8 cellular contexts compared by ENCODE assay signal in the genomic region with DNA sequence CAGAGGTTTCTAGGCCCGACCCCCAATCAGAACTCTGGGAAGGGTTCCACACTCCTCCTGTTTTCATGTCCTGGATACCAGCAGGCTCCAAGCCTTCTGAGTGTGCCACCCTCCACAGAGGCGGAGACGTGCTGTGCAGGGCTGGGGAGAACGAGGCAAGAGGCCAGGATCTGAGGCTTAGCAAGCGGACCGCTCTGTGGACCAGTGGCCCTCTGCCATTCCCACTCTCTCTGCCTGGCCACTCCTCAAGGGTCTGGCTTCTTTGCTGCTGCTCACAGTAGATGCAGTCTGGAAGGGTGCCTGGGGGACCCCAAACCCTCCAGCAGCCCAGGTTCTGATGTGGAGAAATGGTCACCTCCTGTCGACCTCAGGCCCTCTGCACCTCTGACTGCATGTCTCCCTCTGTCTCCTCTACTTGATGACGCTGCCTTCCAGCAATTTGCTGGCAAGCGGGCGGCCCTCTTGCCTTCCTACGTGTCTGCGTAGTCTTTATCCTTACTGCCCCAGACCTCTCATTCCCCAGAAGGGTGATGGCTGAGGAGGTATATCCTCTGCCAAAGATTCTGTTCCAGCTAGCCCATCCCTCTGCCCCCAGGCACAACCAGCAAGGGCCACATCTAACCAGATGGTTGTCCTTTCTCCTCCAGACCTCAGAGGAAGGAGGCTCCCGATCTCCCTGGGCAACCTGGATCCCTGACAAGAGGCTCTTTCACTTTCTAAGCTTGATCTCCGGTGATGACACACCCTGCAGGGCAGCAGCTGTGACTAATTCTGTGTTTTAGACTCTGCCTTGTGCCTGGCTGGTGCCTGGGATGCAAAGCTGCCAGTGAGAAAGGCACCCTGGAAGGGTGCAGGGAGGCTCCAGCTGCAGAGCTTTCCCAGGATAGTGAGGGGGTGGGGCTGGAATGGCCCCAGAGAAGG.
DNase-seq lines count a peak whose midpoint lies in the region; ATAC-seq, FAIRE-seq and TF ChIP-seq lines count a peak whose summit lies in the region.

No MANE protein-coding gene starts in this region.

- no peaks in the 10 kb centered on the region for H3K9me3 Mint-ChIP-seq in CD8-positive, alpha-beta T cell

- intact Hi-C loops in CD8-positive, alpha-beta T cell (cut with DNase I, micrococcal nuclease): no loop called here

- no peak for ATAC-seq in GM18861 (IDR thresholded peaks at IDR 0.05; ENCODE audit: unreplicated experiment)
- no peak for ATAC-seq in CD8-positive, alpha-beta T cell

- H3K27me3 ChIP-seq in MG63: no peaks in the 10 kb centered on the region
- H3K27me3 ChIP-seq in CD8-positive, alpha-beta T cell (ENCODE audit: insufficient read depth, low read length): no peaks in the 10 kb centered on the region

- no peaks in the 10 kb centered on the region for H3K4me1 ChIP-seq in CD8-positive, alpha-beta T cell (ENCODE audit: insufficient read depth, low read length)

- H3K27ac Mint-ChIP-seq in CD8-positive, alpha-beta T cell: no peak overlapping the region

- peak; percentile 92 for FAIRE-seq in urothelium cell line (lab: Jason Lieb, UNC)

- H3K9me3 ChIP-seq in MG63: no peaks in the 10 kb centered on the region
- H3K9me3 ChIP-seq in CD8-positive, alpha-beta T cell (ENCODE audit: low read length): no peaks in the 10 kb centered on the region

- no peaks in the 10 kb centered on the region for H3K36me3 Mint-ChIP-seq in CD8-positive, alpha-beta T cell

- peak overlapping the region; percentile 29 for H3K4me3 ChIP-seq in MG63
- no peak overlapping the region for H3K4me3 ChIP-seq in CD8-positive, alpha-beta T cell (ENCODE audit: low read depth, low read length)

- no peak overlapping the region for H3K27ac ChIP-seq in CD8-positive, alpha-beta T cell (ENCODE audit: low read depth, low read length)

- CTCF ChIA-PET in CD8-positive, alpha-beta T cell (lab: Charles Lee): interaction anchor here (0.6 to 2.0 kb wide), 3 partner anchors 18 to 384 kb away, joined by 3 to 6 read pairs (median 3); no protein-coding TSS in a partner anchor
- CTCF ChIA-PET in GM10248 (lab: Yijun Ruan, JAX): interaction anchor here (0.9 to 1.5 kb wide), 3 partner anchors 11 to 39 kb away, joined by 3 read pairs; no protein-coding TSS in a partner anchor

- H3K4me1 Mint-ChIP-seq in CD8-positive, alpha-beta T cell (ENCODE audit: low read depth): no peaks in the 10 kb centered on the region

- DNase-seq in DMS 273 (lab: John Stamatoyannopoulos, UW; ENCODE audit: unreplicated experiment) (peak; percentile 92), MG63 (peak; percentile 98), astrocyte of the hippocampus (ENCODE audit: low read depth, low spot score) (peak; percentile 96), kidney tubule cell (ENCODE audit: low spot score) (peak; percentile 92), urothelium cell line (ENCODE audit: low spot score) (peak; percentile 92), GM10248 (ENCODE audit: extremely low spot score) (no peak)
- no peak for DNase-seq in CD8-positive, alpha-beta T cell

- TF ChIP-seq CTCF in CD8-positive, alpha-beta T cell (IDR thresholded peaks at IDR 0.05): no peak
- TF ChIP-seq CTCF in GM10248 (IDR thresholded peaks at IDR 0.05; ENCODE audit: control extremely low read depth, extremely low read depth, low read depth, missing control alignments): no peak

- no peaks in the 10 kb centered on the region for H3K27me3 Mint-ChIP-seq in CD8-positive, alpha-beta T cell (ENCODE audit: low read depth)

- H3K4me3 Mint-ChIP-seq in CD8-positive, alpha-beta T cell: no peak overlapping the region

- POLR2A ChIA-PET in CD8-positive, alpha-beta T cell (lab: Charles Lee): no interaction called here
- POLR2A ChIA-PET in GM10248 (lab: Yijun Ruan, JAX): interaction anchor here (0.7 kb wide), 1 partner anchor 14 kb away, joined by 4 read pairs; no protein-coding TSS in a partner anchor

- no peaks in the 10 kb centered on the region for H3K36me3 ChIP-seq in MG63
- no peaks in the 10 kb centered on the region for H3K36me3 ChIP-seq in CD8-positive, alpha-beta T cell (ENCODE audit: insufficient read depth, low read length)

Comparison
In these comparisons a context has a peak if more than half of its experiments do, and no peak if none do; other contexts are left out.
1. DNase-seq: peak in DMS 273 (single experiment), MG63 (single experiment), astrocyte of the hippocampus (single experiment), kidney tubule cell (single experiment) and urothelium cell line (single experiment); none in CD8-positive, alpha-beta T cell (0 of 7) and GM10248 (single experiment).